ENCODE assay signal across 1 cellular context in genomic region chr17:51054748-51055147, GRCh38.
TF ChIP-seq lines count a peak whose summit lies in the region.

No MANE protein-coding gene starts in this region.

TF ChIP-seq in GM12878, 131 proteins besides CTCF, POLR2A, EP300 and RAD21 (continued from another document and continues in another):
- TF ChIP-seq E2F4 (IDR thresholded peaks at IDR 0.05; ENCODE audit: low read depth, low read length), result no peak
- no peak for TF ChIP-seq NBN (IDR thresholded peaks at IDR 0.05)
- no peak for TF ChIP-seq SP1 (IDR thresholded peaks at IDR 0.05; ENCODE audit: low read depth, low read length)
- no peak for TF ChIP-seq EGR1 (IDR thresholded peaks at IDR 0.05; ENCODE audit: borderline replicate concordance in 1 of 2, low read depth in 2 of 2, low read length in 2 of 2)
- TF ChIP-seq BHLHE40 (IDR thresholded peaks at IDR 0.05; ENCODE audit: borderline replicate concordance in 1 of 2, low read depth in 2 of 2, low read length in 1 of 2), result peak; percentile 92 to 93
- no peak for TF ChIP-seq MYC (IDR thresholded peaks at IDR 0.05; ENCODE audit: insufficient read depth, insufficient read length, insufficient replicate concordance, low read length, severe bottlenecking)
- TF ChIP-seq CHD2 (IDR thresholded peaks at IDR 0.05; ENCODE audit: borderline replicate concordance, low read depth, low read length), result no peak
- no peak for TF ChIP-seq NR2C2 (IDR thresholded peaks at IDR 0.05; ENCODE audit: borderline replicate concordance, control insufficient read depth, insufficient read length, low read depth)
- TF ChIP-seq ATF2 (IDR thresholded peaks at IDR 0.05; ENCODE audit: low read length), result peak; percentile 15; the same call in 1 of the 2 replicates
- no peak for TF ChIP-seq CBX5 (IDR thresholded peaks at IDR 0.05; ENCODE audit: low read depth)
- TF ChIP-seq ZNF24 (IDR thresholded peaks at IDR 0.05), result 0 out of 2 replicates have a peak, but pooled peaks have one; percentile 6
- TF ChIP-seq SREBF2 (IDR thresholded peaks at IDR 0.05; ENCODE audit: low read length), result no peak
- peak; percentile 75 for TF ChIP-seq SPI1 (IDR thresholded peaks at IDR 0.05; ENCODE audit: borderline replicate concordance, insufficient read depth, low read depth, low read length)
- no peak for TF ChIP-seq FOXK2 (IDR thresholded peaks at IDR 0.05)
- TF ChIP-seq ZNF217 (IDR thresholded peaks at IDR 0.05), result 0 out of 2 replicates have a peak, but pooled peaks have one; percentile 33
- no peak for TF ChIP-seq ZBTB33 (IDR thresholded peaks at IDR 0.05)
- 0 out of 2 replicates have a peak, but pooled peaks have one; percentile 43 for TF ChIP-seq BMI1 (IDR thresholded peaks at IDR 0.05; ENCODE audit: borderline replicate concordance)
- no peak for TF ChIP-seq JUNB (IDR thresholded peaks at IDR 0.05)
- no peak for TF ChIP-seq KDM1A (IDR thresholded peaks at IDR 0.05; ENCODE audit: borderline replicate concordance)
- peak; percentile 92; the same call in 2 of the 3 replicates for TF ChIP-seq POU2F2 (IDR thresholded peaks at IDR 0.05; ENCODE audit: borderline replicate concordance, low read depth, low read length)
- no peak for TF ChIP-seq ZBTB40 (IDR thresholded peaks at IDR 0.05; ENCODE audit: borderline replicate concordance)
- no peak for TF ChIP-seq HDGF (IDR thresholded peaks at IDR 0.05)
- no peak for TF ChIP-seq ZBTB11 (CRISPR knock-in tag; IDR thresholded peaks at IDR 0.05)
- TF ChIP-seq BCL11A (IDR thresholded peaks at IDR 0.05; ENCODE audit: low read depth, low read length), result no peak
- no peak for TF ChIP-seq ZNF207 (IDR thresholded peaks at IDR 0.05; ENCODE audit: borderline replicate concordance)
- no peak for TF ChIP-seq TAF1 (IDR thresholded peaks at IDR 0.05; ENCODE audit: borderline replicate concordance, low read depth, low read length)
- TF ChIP-seq NFIC (IDR thresholded peaks at IDR 0.05; ENCODE audit: low read depth, low read length), result peak; percentile 29; the same call in 1 of the 2 replicates
- no peak for TF ChIP-seq ZZZ3 (IDR thresholded peaks at IDR 0.05; ENCODE audit: control insufficient read depth, insufficient read length, low read depth)
- no peak for TF ChIP-seq MLLT1 (IDR thresholded peaks at IDR 0.05)
- no peak for TF ChIP-seq NRF1 (conservative IDR thresholded peaks at IDR 0.05; ENCODE audit: low read depth, low read length)
- TF ChIP-seq MTA2 (IDR thresholded peaks at IDR 0.05; ENCODE audit: low read depth), result peak; percentile 40; the same call in 1 of the 2 replicates
- TF ChIP-seq ELK1 (IDR thresholded peaks at IDR 0.05; ENCODE audit: low read depth, low read length), result no peak
- no peak for TF ChIP-seq NR2F1 (conservative IDR thresholded peaks at IDR 0.05)
- TF ChIP-seq RCOR1 (conservative IDR thresholded peaks at IDR 0.05; ENCODE audit: low read depth, low read length), result no peak
- TF ChIP-seq PAX5 (IDR thresholded peaks at IDR 0.05; ENCODE audit: borderline replicate concordance, low read depth, low read length), result no peak
- TF ChIP-seq SMC3 (IDR thresholded peaks at IDR 0.05; ENCODE audit: borderline replicate concordance, low read length), result no peak
- TF ChIP-seq MEF2B (IDR thresholded peaks at IDR 0.05; ENCODE audit: partially characterized antibody, poor library complexity, severe bottlenecking), result no peak
- no peak for TF ChIP-seq NKRF (conservative IDR thresholded peaks at IDR 0.05)
- no peak for TF ChIP-seq RB1 (IDR thresholded peaks at IDR 0.05; ENCODE audit: borderline replicate concordance)
- TF ChIP-seq TARDBP (IDR thresholded peaks at IDR 0.05; ENCODE audit: borderline replicate concordance), result no peak
- TF ChIP-seq IKZF1 (conservative IDR thresholded peaks at IDR 0.05), result peak; percentile 36; the same call in 1 of the 2 replicates
- no peak for TF ChIP-seq RFX5 (IDR thresholded peaks at IDR 0.05; ENCODE audit: low read depth, low read length)
- peak; percentile 83 for TF ChIP-seq RUNX3 (IDR thresholded peaks at IDR 0.05; ENCODE audit: low read length)
- TF ChIP-seq IKZF2 (IDR thresholded peaks at IDR 0.05), result peak in 1 of 2 experiments; percentile 42; a peak in 2 of 4 replicates
